In genomic region chr7:13982940-13983677, GRCh38 we compare ENCODE assay signal across 22 cellular contexts. TPM values are rescaled to one million over a fixed set of nuclear protein-coding genes. Genes with fewer than 3 reads are reported as not detected.
DNase-seq lines count a peak whose midpoint lies in the region; ATAC-seq, FAIRE-seq and TF ChIP-seq lines count a peak whose summit lies in the region.
"Had no signal": no experiment of that assay in that cellular context is flagged by ENCODE, and none has a peak within 500 bp of the region (broad histone marks: within the 10 kb centered on the region; RNA-seq: fewer than 3 reads in every experiment).

No MANE protein-coding gene starts in this region.

- CTCF ChIA-PET in K562 (lab: Yijun Ruan, JAX; ENCODE audit: low intra/inter-chr PET ratio), result no interaction called here
- CTCF ChIA-PET in activated CD8-positive, alpha-beta T cell treated with anti-CD3 and anti-CD28 coated beads, Interleukin-2, amount 10 ng/mL, durations not matched to agents 7 days and 5 days (lab: Charles Lee), result no interaction called here

- H3K4me1 ChIP-seq in HUES6 (ENCODE audit: control insufficient read depth, insufficient read depth, low read length) (peaks cover 70% of the 10 kb centered on the region), K562 (replicated peaks in 1 of 2; ENCODE audit: control insufficient read depth in 2 of 2, insufficient read depth in 2 of 2, low read length in 2 of 2) (peaks cover 0 to 19% of the 10 kb centered on the region in 2 experiments; a peak in 3 of 5 replicates)

- H3K27me3 ChIP-seq in HUES6 (ENCODE audit: control insufficient read depth, insufficient read depth, low read length) (no peaks in the 10 kb centered on the region), K562 (ENCODE audit: control insufficient read depth in 2 of 2, insufficient read depth in 2 of 2, low read length in 2 of 2) (no peaks in the 10 kb centered on the region)
- H3K27me3 ChIP-seq: MG63, tibial nerve had no signal

- TF ChIP-seq CTCF in K562 (IDR thresholded peaks at IDR 0.05 in 2 of 3, conservative IDR thresholded peaks at IDR 0.05 in 1 of 3; ENCODE audit: insufficient read depth in 2 of 3, low read depth in 1 of 3, low read length in 3 of 3), result no peak

- no peaks in the 10 kb centered on the region for H3K9me1 ChIP-seq in K562 (ENCODE audit: control insufficient read depth, insufficient read depth, low read length)

- H3K27ac ChIP-seq in HUES6 (ENCODE audit: low read depth, low read length) (peak overlapping the region; percentile 89; the same call in 1 of the 2 replicates), K562 (ENCODE audit: extremely low read depth, low read depth, low read length) (peak overlapping the region; percentile 85)
- H3K27ac ChIP-seq: tibial nerve had no signal

- H3K4me3 ChIP-seq in HUES6 (ENCODE audit: low read depth, low read length) (no peak overlapping the region), K562 (no peak overlapping the region)
- H3K4me3 ChIP-seq: MG63, tibial nerve had no signal

- H3K9ac ChIP-seq in HUES6 (ENCODE audit: low read length) (no peak overlapping the region), K562 (ENCODE audit: insufficient read depth in 1 of 2, low read depth in 2 of 2, low read length in 2 of 2) (peak overlapping the region; percentile 17 to 69; a peak in 3 of 4 replicates)
- H3K9ac ChIP-seq: SK-N-SH had no signal

- in situ Hi-C loops in K562 (cut with MboI), result loop anchor here (25.0 kb wide), 1 partner anchor 1271 kb away; no protein-coding TSS in a partner anchor

- no peaks in the 10 kb centered on the region for H3K36me3 Mint-ChIP-seq in activated CD8-positive, alpha-beta T cell treated with anti-CD3 and anti-CD28 coated beads, Interleukin-2, amount 10 ng/mL, durations not matched to agents 7 days and 5 days (ENCODE audit: low read depth)
- H3K36me3 Mint-ChIP-seq: CD4-positive, CD25-positive, alpha-beta regulatory T cell; memory B cell; natural killer cell treated with Interleukin-12 subunit alpha and Interleukin-12 subunit beta and Interleukin-15 and Interleukin-18, amount 100 ng/mL, for 72 hours; stimulated activated memory B cell treated with anti-CD40 and anti-IgM and Interleukin-4, amounts not matched to agents 10 μg/mL and 1 μg/mL and 100 μg/mL, for 72 hours had no signal

- no peaks in the 10 kb centered on the region for H3K27me3 Mint-ChIP-seq in activated CD8-positive, alpha-beta T cell treated with anti-CD3 and anti-CD28 coated beads, Interleukin-2, amount 10 ng/mL, durations not matched to agents 7 days and 5 days (ENCODE audit: low read depth)
- H3K27me3 Mint-ChIP-seq: stimulated activated memory B cell treated with anti-CD40 and anti-IgM and Interleukin-4, amounts not matched to agents 10 μg/mL and 1 μg/mL and 100 μg/mL, for 72 hours had no signal

- peak overlapping the region; percentile 66 for H2AFZ ChIP-seq in K562 (ENCODE audit: low read depth, low read length)

- H3K27ac Mint-ChIP-seq in activated CD8-positive, alpha-beta T cell treated with anti-CD3 and anti-CD28 coated beads, Interleukin-2, amount 10 ng/mL, durations not matched to agents 7 days and 5 days, result no peak overlapping the region
- H3K27ac Mint-ChIP-seq: CD4-positive, CD25-positive, alpha-beta regulatory T cell; memory B cell; natural killer cell treated with Interleukin-12 subunit alpha and Interleukin-12 subunit beta and Interleukin-15 and Interleukin-18, amount 100 ng/mL, for 72 hours; stimulated activated memory B cell treated with anti-CD40 and anti-IgM and Interleukin-4, amounts not matched to agents 10 μg/mL and 1 μg/mL and 100 μg/mL, for 72 hours had no signal

- FAIRE-seq in A204.1 (lab: Jason Lieb, UNC) (peak; percentile 79), K562 (lab: Jason Lieb, UNC) (no peak)
- FAIRE-seq: HTR-8/SVneo had no signal

- H3K9me3 ChIP-seq in HUES6 (ENCODE audit: control insufficient read depth, insufficient read depth, low read depth, low read length) (no peaks in the 10 kb centered on the region), K562 (replicated peaks; ENCODE audit: control insufficient read depth, insufficient read depth, low read depth, low read length) (no peaks in the 10 kb centered on the region)
- H3K9me3 ChIP-seq: MG63, SK-N-SH, tibial nerve had no signal

- POLR2A ChIA-PET in K562 (lab: Yijun Ruan, JAX), result interaction anchor here (0.8 kb wide), 2 partner anchors 8 to 23 kb away, joined by 3 read pairs; no protein-coding TSS in a partner anchor
- POLR2A ChIA-PET in activated CD8-positive, alpha-beta T cell treated with anti-CD3 and anti-CD28 coated beads, Interleukin-2, amount 10 ng/mL, durations not matched to agents 7 days and 5 days (lab: Charles Lee), result no interaction called here

- 4% methylated on average over 4 of the region's 4 CpGs for WGBS in K562 (ENCODE audit: insufficient coverage, low coverage, missing lambda C conversion rate)

- H3K9me3 Mint-ChIP-seq in activated CD8-positive, alpha-beta T cell treated with anti-CD3 and anti-CD28 coated beads, Interleukin-2, amount 10 ng/mL, durations not matched to agents 7 days and 5 days (ENCODE audit: insufficient read depth), result no peaks in the 10 kb centered on the region
- H3K9me3 Mint-ChIP-seq: CD4-positive, CD25-positive, alpha-beta regulatory T cell; memory B cell; natural killer cell treated with Interleukin-12 subunit alpha and Interleukin-12 subunit beta and Interleukin-15 and Interleukin-18, amount 100 ng/mL, for 72 hours; stimulated activated memory B cell treated with anti-CD40 and anti-IgM and Interleukin-4, amounts not matched to agents 10 μg/mL and 1 μg/mL and 100 μg/mL, for 72 hours had no signal

- ATAC-seq in K562, result peak; percentile 48
- no peak for ATAC-seq in activated CD8-positive, alpha-beta T cell treated with anti-CD3 and anti-CD28 coated beads, Interleukin-2, amount 10 ng/mL, durations not matched to agents 7 days and 5 days
- no peak for ATAC-seq in esophagus mucosa
- ATAC-seq: natural killer cell treated with Interleukin-12 subunit alpha and Interleukin-12 subunit beta and Interleukin-15 and Interleukin-18, amount 100 ng/mL, for 72 hours; stimulated activated memory B cell treated with anti-CD40 and anti-IgM and Interleukin-4, amounts not matched to agents 10 μg/mL and 1 μg/mL and 100 μg/mL, for 72 hours had no signal

- H3K4me2 ChIP-seq in K562 (ENCODE audit: insufficient read depth, low read length), result peak overlapping the region; percentile 46
- H3K4me2 ChIP-seq: SK-N-SH had no signal

- H3K36me3 ChIP-seq in HUES6 (ENCODE audit: control insufficient read depth, insufficient read depth, low read length), result no peaks in the 10 kb centered on the region
- no peaks in the 10 kb centered on the region for H3K36me3 ChIP-seq in K562 (ENCODE audit: control insufficient read depth, insufficient read depth, low read length)
- H3K36me3 ChIP-seq: MG63, tibial nerve had no signal

- H3K4me3 Mint-ChIP-seq in activated CD8-positive, alpha-beta T cell treated with anti-CD3 and anti-CD28 coated beads, Interleukin-2, amount 10 ng/mL, durations not matched to agents 7 days and 5 days, result no peak overlapping the region
- H3K4me3 Mint-ChIP-seq: CD4-positive, CD25-positive, alpha-beta regulatory T cell; memory B cell; natural killer cell treated with Interleukin-12 subunit alpha and Interleukin-12 subunit beta and Interleukin-15 and Interleukin-18, amount 100 ng/mL, for 72 hours; stimulated activated memory B cell treated with anti-CD40 and anti-IgM and Interleukin-4, amounts not matched to agents 10 μg/mL and 1 μg/mL and 100 μg/mL, for 72 hours had no signal

- no peaks in the 10 kb centered on the region for H3K4me1 Mint-ChIP-seq in activated CD8-positive, alpha-beta T cell treated with anti-CD3 and anti-CD28 coated beads, Interleukin-2, amount 10 ng/mL, durations not matched to agents 7 days and 5 days (ENCODE audit: low read depth)
- H3K4me1 Mint-ChIP-seq: CD4-positive, CD25-positive, alpha-beta regulatory T cell; memory B cell; stimulated activated memory B cell treated with anti-CD40 and anti-IgM and Interleukin-4, amounts not matched to agents 10 μg/mL and 1 μg/mL and 100 μg/mL, for 72 hours had no signal

- TF ChIP-seq EP300 in K562 (IDR thresholded peaks at IDR 0.05; ENCODE audit: low read length), result peak; percentile 56; the same call in 1 of the 2 replicates

- H4K20me1 ChIP-seq in K562 (replicated peaks; ENCODE audit: control insufficient read depth, insufficient read depth, low read length), result no peaks in the 10 kb centered on the region

- H3K79me2 ChIP-seq in K562 (ENCODE audit: control insufficient read depth, insufficient read depth, low read length), result peaks cover 57% of the 10 kb centered on the region

- intact Hi-C loops in K562 (cut with micrococcal nuclease), result loop anchor here (2.0 to 5.0 kb wide), 2 partner anchors 1292 to 1581 kb away; partner anchors contain the start of gene VWDE

- TSS peak; percentile 77 for BruUV-seq in K562 (replicated peaks; lab: Mats Ljungman, UMichigan)

- DNase-seq in K562 (ENCODE audit: extremely low read depth in 1 of 4, low spot score in 3 of 4) (peak in 2 of 4 experiments; percentile 44 to 71), iris pigment epithelial cell (ENCODE audit: low read depth) (peak; percentile 21), NCI-H748 (lab: John Stamatoyannopoulos, UW; ENCODE audit: unreplicated experiment) (no peak)
- DNase-seq in activated T-cell treated with anti-CD3 and anti-CD28 coated beads, Interleukin-2, amount 50 U/mL, for 1 hour, result no peak
- no peak for DNase-seq in activated CD8-positive, alpha-beta T cell treated with anti-CD3 and anti-CD28 coated beads, Interleukin-2, amount 10 ng/mL, durations not matched to agents 7 days and 5 days
- DNase-seq: activated CD4-positive, alpha-beta T cell treated with anti-CD3 and anti-CD28 coated beads for 4 hours; activated naive CD4-positive, alpha-beta T cell treated with Interleukin-2 at 50 U/mL for 16 hours; aorta; CD4-positive, CD25-positive, alpha-beta regulatory T cell; cortex of kidney; MG63; NCI-H187 treated with DMSO at 0.1 percent for 48 hours; SK-N-SH; stimulated activated CD4-positive, alpha-beta T cell treated with anti-CD3 and anti-CD28 coated beads, Interleukin-12 subunit alpha, Interleukin-12 subunit beta, amount 100 ng/mL, for 4 hours had no signal

- TF ChIP-seq RAD21 in K562 (CRISPR knock-in tag; conservative IDR thresholded peaks at IDR 0.05 in 1 of 2, IDR thresholded peaks at IDR 0.05 in 1 of 2), result no peak

- TF ChIP-seq POLR2A in K562 (conservative IDR thresholded peaks at IDR 0.05), result no peak

RNA-seq across cellular contexts. Expression of gene ETV1, which starts 6.4 kb away (rescaled TPM):
- total RNA-seq in K562 (2011; cell fraction: chromatin; rRNA removed; ENCODE audit: low replicate concordance), result 19.5 and 42.2 TPM in 2 replicates
- total RNA-seq in K562 (2011; cell fraction: nucleolus; rRNA removed), result 10.2 and 11.8 TPM in 2 replicates
- total RNA-seq in K562 (2011; cell fraction: nucleoplasm; rRNA removed), result 23.3 and 36.9 TPM in 2 replicates
- total RNA-seq in K562 (2014; rRNA removed) (8.0 and 9.8 TPM in 2 replicates), K562 (2014; rRNA removed; fragmentation: Illumina TruSeq; extraction: Trizol) (15.9 and 16.3 TPM in 2 replicates), K562 (2015; rRNA removed; fragmentation: Illumina TruSeq; extraction: Trizol) (11.3 and 14.0 TPM in 2 replicates), K562 (2021) (18.1 and 27.4 TPM in 2 replicates), esophagus mucosa (3.3 TPM)
- polyA plus RNA-seq in K562 (2011; rRNA removed) (15.8 and 16.2 TPM in 2 replicates), K562 (2014; fragmentation: Illumina TruSeq; extraction: Trizol) (21.1 and 23.1 TPM in 2 replicates), K562 (2014; fragmentation: Nextera tagmentation; extraction: Ambion mirVana) (1 to 10 TPM; 7.2 to 9.8 TPM), K562 (2014; rRNA removed) (10.5 and 12.0 TPM in 2 replicates)
- 12.6 and 14.8 TPM in 2 replicates for polyA plus RNA-seq in K562 (2011; cell fraction: cytosol; rRNA removed)
- 28.7 and 41.6 TPM in 2 replicates for polyA plus RNA-seq in K562 (2011; cell fraction: nucleus; rRNA removed)
- 15.6 and 21.3 TPM in 2 replicates for polyA plus RNA-seq in K562 (2012)
- polyA minus RNA-seq in K562 (2011; rRNA and poly(A)+ RNA removed), result 20.5 and 28.2 TPM in 2 replicates
- polyA minus RNA-seq in K562 (2011; cell fraction: cytosol; rRNA and poly(A)+ RNA removed), result 5.4 and 7.4 TPM in 2 replicates
- 16.8 and 35.5 TPM in 2 replicates for polyA minus RNA-seq in K562 (2011; cell fraction: nucleus; rRNA and poly(A)+ RNA removed)
- total RNA-seq in activated CD8-positive, alpha-beta T cell treated with anti-CD3 and anti-CD28 coated beads, Interleukin-2, amount 10 ng/mL, durations not matched to agents 7 days and 5 days, result under 1 TPM in 1 of 2 experiments, not detected in 1; 0.31 TPM
